Comparison of ENCODE assay signal across 14 cellular contexts in genomic region chr11:68525930-68526329, GRCh38.
DNase-seq lines count a peak whose midpoint lies in the region; ATAC-seq, FAIRE-seq and TF ChIP-seq lines count a peak whose summit lies in the region.
"Had no signal": no experiment of that assay in that cellular context is flagged by ENCODE, and none has a peak within 500 bp of the region (broad histone marks: within the 10 kb centered on the region; RNA-seq: fewer than 3 reads in every experiment).

No MANE protein-coding gene starts in this region.

- peaks cover 0 to 52% (median 30%) of the 10 kb centered on the region in 4 donors for H3K36me3 ChIP-seq in upper lobe of left lung

- no peak overlapping the region for H3K27ac ChIP-seq in upper lobe of left lung
- H3K27ac ChIP-seq: pancreas, tibial nerve, WERI-Rb-1 had no signal

- no peaks in the 10 kb centered on the region for H3K27me3 ChIP-seq in upper lobe of left lung
- H3K27me3 ChIP-seq: pancreas, tibial nerve had no signal

- no peak for TF ChIP-seq POLR2A in H54 (IDR thresholded peaks at IDR 0.05; ENCODE audit: low read depth, low read length)
- no peak for TF ChIP-seq POLR2A in upper lobe of left lung (IDR thresholded peaks at IDR 0.05)

- H3K4me3 ChIP-seq in epithelial cell of esophagus (ENCODE audit: low read length) (no peak overlapping the region), upper lobe of left lung (no peak overlapping the region)
- H3K4me3 ChIP-seq: lung, pancreas, tibial nerve had no signal

- no peak for FAIRE-seq in H54 (lab: Jason Lieb, UNC)
- FAIRE-seq: pancreas had no signal

- TF ChIP-seq EP300 in upper lobe of left lung (IDR thresholded peaks at IDR 0.05): no peak

- no peaks in the 10 kb centered on the region for H3K9me3 ChIP-seq in upper lobe of left lung
- H3K9me3 ChIP-seq: pancreas, tibial nerve had no signal

- 76 to 81% methylated on average over 4 of the region's 4 CpGs for WGBS in upper lobe of left lung, 2 donors

- H3K4me1 ChIP-seq in upper lobe of left lung: peaks cover 22 to 43% (median 28%) of the 10 kb centered on the region in 4 donors

- ATAC-seq in upper lobe of left lung (ENCODE audit: low FRiP score in 2 of 2) (no peak), GM21786 (IDR thresholded peaks at IDR 0.05; ENCODE audit: unreplicated experiment) (no peak)
- ATAC-seq: pancreas had no signal

- TF ChIP-seq CTCF in epithelial cell of esophagus (IDR thresholded peaks at IDR 0.05; ENCODE audit: insufficient read depth, low read depth, low read length, missing control alignments) (no peak), upper lobe of left lung (IDR thresholded peaks at IDR 0.05) (no peak)

- DNase-seq in H54 (ENCODE audit: insufficient read length, low spot score) (peak; percentile 10), RPMI7951 (ENCODE audit: low read depth) (peak; percentile 35), epithelial cell of esophagus (ENCODE audit: low read depth) (peak; percentile 75), non-pigmented ciliary epithelial cell (ENCODE audit: low read depth) (peak; percentile 32), upper lobe of left lung (no peak), NCI-H2029 (lab: John Stamatoyannopoulos, UW) (no peak)
- no peak for DNase-seq in activated CD8-positive, alpha-beta memory T cell treated with anti-CD3 and anti-CD28 coated beads, Interleukin-2, amount 50 U/mL, for 4 hours
- DNase-seq: activated naive CD4-positive, alpha-beta T cell treated with anti-CD3 and anti-CD28 coated beads, Interleukin-2, amount 10 ng/mL, durations not matched to agents 7 days and 5 days; DMS53; pancreas; WERI-Rb-1 had no signal

Comparison
In these comparisons a context has a peak if more than half of its experiments do, and no peak if none do; other contexts are left out.
1. DNase-seq: peak in H54 (single experiment), RPMI7951 (single experiment), epithelial cell of esophagus (single experiment) and non-pigmented ciliary epithelial cell (single experiment); none in upper lobe of left lung (0 of 2), NCI-H2029 (single experiment) and activated CD8-positive, alpha-beta memory T cell treated with anti-CD3 and anti-CD28 coated beads, Interleukin-2, amount 50 U/mL, for 4 hours (single experiment).